In genomic region chr14:68937790-68938514, GRCh38 we compare ENCODE assay signal across 8 cellular contexts. TPM values are rescaled to one million over a fixed set of nuclear protein-coding genes. Genes with fewer than 3 reads are reported as not detected.
DNase-seq lines count a peak whose midpoint lies in the region; ATAC-seq and TF ChIP-seq lines count a peak whose summit lies in the region.

No MANE protein-coding gene starts in this region.

- peak overlapping the region in 1 of 11 experiments; percentile 18; a peak in 1 of 22 replicates for H3K9ac ChIP-seq in BLaER1 treated with 17β-estradiol and CSF1 and Interleukin-3, amounts not matched to agents 10 nM and 100 nM
- H3K9ac ChIP-seq in neuronal stem cell (ENCODE audit: low read depth, low read length, poor library complexity) = no peak overlapping the region

- H2BK120ac ChIP-seq in neuronal stem cell (ENCODE audit: low read depth, low read length) = no peak overlapping the region

- no peaks in the 10 kb centered on the region for H3K27me3 ChIP-seq in BLaER1 treated with 17β-estradiol and CSF1 and Interleukin-3, amounts not matched to agents 10 nM and 100 nM
- no peaks in the 10 kb centered on the region for H3K27me3 ChIP-seq in neuronal stem cell (ENCODE audit: control insufficient read depth in 3 of 3, insufficient read depth in 3 of 3, low read depth in 1 of 3, low read length in 3 of 3)

- H2AFZ ChIP-seq in neuronal stem cell (ENCODE audit: low read length) = no peak overlapping the region

- no peak overlapping the region for H4K8ac ChIP-seq in neuronal stem cell (ENCODE audit: low read depth, low read length)

- H2BK12ac ChIP-seq in neuronal stem cell (ENCODE audit: low read length) = peak overlapping the region; percentile 60

- peaks cover 5% of the 10 kb centered on the region for H3K79me1 ChIP-seq in neuronal stem cell (ENCODE audit: low read depth, low read length)

- WGBS in neuronal stem cell (ENCODE audit: extremely low coverage in 2 of 2, insufficient read length in 2 of 2, insufficient replicate concordance in 1 of 2), 2 donors = no CpG with 5 or more reads among the region's 8 CpGs

- H2AK5ac ChIP-seq in neuronal stem cell (ENCODE audit: low read depth, low read length) = no peak overlapping the region

- H4K91ac ChIP-seq in neuronal stem cell (ENCODE audit: low read depth, low read length, poor library complexity) = no peak overlapping the region

- peak overlapping the region; percentile 39 for H3K18ac ChIP-seq in neuronal stem cell (ENCODE audit: low read length)

- peak overlapping the region; percentile 91 for H3K14ac ChIP-seq in neuronal stem cell (ENCODE audit: low read length)

- no peak overlapping the region for H2BK5ac ChIP-seq in neuronal stem cell (ENCODE audit: low read length)

- no peak overlapping the region for H3K4ac ChIP-seq in neuronal stem cell (ENCODE audit: low read length)

- peaks cover 45 to 97% (median 68%) of the 10 kb centered on the region in 10 experiments for H3K4me1 ChIP-seq in BLaER1 treated with 17β-estradiol and CSF1 and Interleukin-3, amounts not matched to agents 10 nM and 100 nM
- peaks cover 8 to 20% of the 10 kb centered on the region in 2 donors for H3K4me1 ChIP-seq in neuronal stem cell (ENCODE audit: control insufficient read depth in 2 of 2, insufficient read depth in 1 of 2, low read depth in 1 of 2, low read length in 2 of 2)

- H3K36me3 ChIP-seq in BLaER1 treated with 17β-estradiol and CSF1 and Interleukin-3, amounts not matched to agents 10 nM and 100 nM = peaks cover 0 to 66% (median 34%) of the 10 kb centered on the region in 11 experiments; a peak in 17 of 22 replicates
- peaks cover 1 to 15% of the 10 kb centered on the region in 2 donors for H3K36me3 ChIP-seq in neuronal stem cell (replicated peaks in 1 of 2; ENCODE audit: control insufficient read depth in 2 of 2, insufficient read depth in 2 of 2, low read length in 2 of 2)

- no peak overlapping the region for H3K23ac ChIP-seq in neuronal stem cell (ENCODE audit: low read depth, low read length, poor library complexity)

- DNase-seq in neuronal stem cell (ENCODE audit: low spot score) (no peak), NCI-H82 treated with DMSO at 0.1 percent for 48 hours (lab: John Stamatoyannopoulos, UW; ENCODE audit: unreplicated experiment) (no peak), AML-193 (lab: John Stamatoyannopoulos, UW) (no peak)

- H3K27ac ChIP-seq in BLaER1 treated with 17β-estradiol and CSF1 and Interleukin-3, amounts not matched to agents 10 nM and 100 nM = peak overlapping the region in 1 of 11 experiments; percentile 1; a peak in 2 of 22 replicates
- H3K27ac ChIP-seq in neuronal stem cell (replicated peaks; ENCODE audit: low read length) = no peak overlapping the region

- peak; percentile 61 for ATAC-seq in SK-N-SH treated with all-trans-retinoic acid at 6 μM for 48 hours
- peak; percentile 41 for ATAC-seq in esophagus mucosa
- ATAC-seq in GM21390 (IDR thresholded peaks at IDR 0.05; ENCODE audit: unreplicated experiment) = no peak
- no peak for ATAC-seq in HG03521 (IDR thresholded peaks at IDR 0.05; ENCODE audit: unreplicated experiment)

- no peak overlapping the region for H3K4me3 ChIP-seq in BLaER1 treated with 17β-estradiol and CSF1 and Interleukin-3, amounts not matched to agents 10 nM and 100 nM
- no peak overlapping the region for H3K4me3 ChIP-seq in neuronal stem cell (ENCODE audit: low read length in 2 of 2)

- H3K4me2 ChIP-seq in BLaER1 treated with 17β-estradiol and CSF1 and Interleukin-3, amounts not matched to agents 10 nM and 100 nM = peak overlapping the region in 9 of 11 experiments; percentile 11 to 74 (median 53); a peak in 13 of 22 replicates
- H3K4me2 ChIP-seq in neuronal stem cell (ENCODE audit: insufficient read depth, low read length, poor library complexity, severe bottlenecking) = no peak overlapping the region

- no peaks in the 10 kb centered on the region for H3K9me3 ChIP-seq in BLaER1 treated with 17β-estradiol and CSF1 and Interleukin-3, amounts not matched to agents 10 nM and 100 nM (replicated peaks in 1 of 11)
- H3K9me3 ChIP-seq in neuronal stem cell (replicated peaks in 1 of 2; ENCODE audit: control insufficient read depth in 2 of 2, insufficient read depth in 1 of 2, low read depth in 1 of 2, low read length in 2 of 2) = no peaks in the 10 kb centered on the region

- H2BK15ac ChIP-seq in neuronal stem cell (ENCODE audit: low read length) = no peak overlapping the region

- peaks cover 46 to 100% (median 99%) of the 10 kb centered on the region in 11 experiments; a peak in 21 of 22 replicates for H4K20me1 ChIP-seq in BLaER1 treated with 17β-estradiol and CSF1 and Interleukin-3, amounts not matched to agents 10 nM and 100 nM

TF ChIP-seq in SK-N-SH treated with all-trans-retinoic acid at 6 μM for 48 hours, 23 proteins besides CTCF, POLR2A, EP300 and RAD21 (continues in another document):
- TF ChIP-seq TOX (CRISPR knock-in tag; IDR thresholded peaks at IDR 0.05; ENCODE audit: borderline replicate concordance) (no peak), CSRNP3 (CRISPR knock-in tag; IDR thresholded peaks at IDR 0.05) (peak; percentile 40; the same call in 1 of the 2 replicates), ESRRG (CRISPR knock-in tag; IDR thresholded peaks at IDR 0.05) (peak; percentile 82; the same call in 1 of the 2 replicates), BACH2 (CRISPR knock-in tag; IDR thresholded peaks at IDR 0.05; ENCODE audit: borderline replicate concordance) (no peak), ZNF8 (CRISPR knock-in tag; IDR thresholded peaks at IDR 0.05) (no peak), ZFP30 (CRISPR knock-in tag; IDR thresholded peaks at IDR 0.05) (no peak), PPARA (CRISPR knock-in tag; IDR thresholded peaks at IDR 0.05; ENCODE audit: borderline replicate concordance) (no peak), RARB (CRISPR knock-in tag; IDR thresholded peaks at IDR 0.05) (no peak)
- TF ChIP-seq, protein P1, sequence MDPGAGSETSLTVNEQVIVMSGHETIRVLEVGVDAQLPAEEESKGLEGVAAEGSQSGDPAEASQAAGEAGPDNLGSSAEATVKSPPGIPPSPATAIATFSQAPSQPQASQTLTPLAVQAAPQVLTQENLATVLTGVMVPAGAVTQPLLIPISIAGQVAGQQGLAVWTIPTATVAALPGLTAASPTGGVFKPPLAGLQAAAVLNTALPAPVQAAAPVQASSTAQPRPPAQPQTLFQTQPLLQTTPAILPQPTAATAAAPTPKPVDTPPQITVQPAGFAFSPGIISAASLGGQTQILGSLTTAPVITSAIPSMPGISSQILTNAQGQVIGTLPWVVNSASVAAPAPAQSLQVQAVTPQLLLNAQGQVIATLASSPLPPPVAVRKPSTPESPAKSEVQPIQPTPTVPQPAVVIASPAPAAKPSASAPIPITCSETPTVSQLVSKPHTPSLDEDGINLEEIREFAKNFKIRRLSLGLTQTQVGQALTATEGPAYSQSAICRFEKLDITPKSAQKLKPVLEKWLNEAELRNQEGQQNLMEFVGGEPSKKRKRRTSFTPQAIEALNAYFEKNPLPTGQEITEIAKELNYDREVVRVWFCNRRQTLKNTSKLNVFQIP (CRISPR knock-in tag; IDR thresholded peaks at IDR 0.05; ENCODE audit: borderline replicate concordance, low read depth) = no peak
- TF ChIP-seq, protein P2, sequence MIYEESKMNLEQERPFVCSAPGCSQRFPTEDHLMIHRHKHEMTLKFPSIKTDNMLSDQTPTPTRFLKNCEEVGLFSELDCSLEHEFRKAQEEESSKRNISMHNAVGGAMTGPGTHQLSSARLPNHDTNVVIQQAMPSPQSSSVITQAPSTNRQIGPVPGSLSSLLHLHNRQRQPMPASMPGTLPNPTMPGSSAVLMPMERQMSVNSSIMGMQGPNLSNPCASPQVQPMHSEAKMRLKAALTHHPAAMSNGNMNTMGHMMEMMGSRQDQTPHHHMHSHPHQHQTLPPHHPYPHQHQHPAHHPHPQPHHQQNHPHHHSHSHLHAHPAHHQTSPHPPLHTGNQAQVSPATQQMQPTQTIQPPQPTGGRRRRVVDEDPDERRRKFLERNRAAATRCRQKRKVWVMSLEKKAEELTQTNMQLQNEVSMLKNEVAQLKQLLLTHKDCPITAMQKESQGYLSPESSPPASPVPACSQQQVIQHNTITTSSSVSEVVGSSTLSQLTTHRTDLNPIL (CRISPR knock-in tag; IDR thresholded peaks at IDR 0.05; ENCODE audit: low read depth) = peak; percentile 73; the same call in 1 of the 2 replicates
- TF ChIP-seq, protein P3, sequence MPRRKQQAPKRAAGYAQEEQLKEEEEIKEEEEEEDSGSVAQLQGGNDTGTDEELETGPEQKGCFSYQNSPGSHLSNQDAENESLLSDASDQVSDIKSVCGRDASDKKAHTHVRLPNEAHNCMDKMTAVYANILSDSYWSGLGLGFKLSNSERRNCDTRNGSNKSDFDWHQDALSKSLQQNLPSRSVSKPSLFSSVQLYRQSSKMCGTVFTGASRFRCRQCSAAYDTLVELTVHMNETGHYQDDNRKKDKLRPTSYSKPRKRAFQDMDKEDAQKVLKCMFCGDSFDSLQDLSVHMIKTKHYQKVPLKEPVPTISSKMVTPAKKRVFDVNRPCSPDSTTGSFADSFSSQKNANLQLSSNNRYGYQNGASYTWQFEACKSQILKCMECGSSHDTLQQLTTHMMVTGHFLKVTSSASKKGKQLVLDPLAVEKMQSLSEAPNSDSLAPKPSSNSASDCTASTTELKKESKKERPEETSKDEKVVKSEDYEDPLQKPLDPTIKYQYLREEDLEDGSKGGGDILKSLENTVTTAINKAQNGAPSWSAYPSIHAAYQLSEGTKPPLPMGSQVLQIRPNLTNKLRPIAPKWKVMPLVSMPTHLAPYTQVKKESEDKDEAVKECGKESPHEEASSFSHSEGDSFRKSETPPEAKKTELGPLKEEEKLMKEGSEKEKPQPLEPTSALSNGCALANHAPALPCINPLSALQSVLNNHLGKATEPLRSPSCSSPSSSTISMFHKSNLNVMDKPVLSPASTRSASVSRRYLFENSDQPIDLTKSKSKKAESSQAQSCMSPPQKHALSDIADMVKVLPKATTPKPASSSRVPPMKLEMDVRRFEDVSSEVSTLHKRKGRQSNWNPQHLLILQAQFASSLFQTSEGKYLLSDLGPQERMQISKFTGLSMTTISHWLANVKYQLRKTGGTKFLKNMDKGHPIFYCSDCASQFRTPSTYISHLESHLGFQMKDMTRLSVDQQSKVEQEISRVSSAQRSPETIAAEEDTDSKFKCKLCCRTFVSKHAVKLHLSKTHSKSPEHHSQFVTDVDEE (CRISPR knock-in tag; IDR thresholded peaks at IDR 0.05) = peak; percentile 97

RNA-seq across cellular contexts. Expression of gene ACTN1, which starts 41.1 kb away (rescaled TPM):
- 117 TPM for total RNA-seq in esophagus mucosa
- 88.8 TPM for polyA plus RNA-seq in neuronal stem cell (2013, experiment 1 of 2)
- polyA plus RNA-seq in neuronal stem cell (2013, experiment 2 of 2) = 87.0 TPM

Comparison
In these comparisons a context has a peak if more than half of its experiments do, and no peak if none do; other contexts are left out.
1. ATAC-seq: peak in SK-N-SH treated with all-trans-retinoic acid at 6 μM for 48 hours (single experiment) and esophagus mucosa (single experiment); none in GM21390 (single experiment) and HG03521 (single experiment).